ENCODE assay signal across 27 cellular contexts in genomic region chr17:76720211-76720610, GRCh38.
"Had no signal": no experiment of that assay in that cellular context is flagged by ENCODE, and none has a peak within 500 bp of the region (broad histone marks: within the 10 kb centered on the region; RNA-seq: fewer than 3 reads in every experiment).

No MANE protein-coding gene starts in this region.

- DNase-seq: activated CD4-positive, alpha-beta T cell treated with anti-CD3 and anti-CD28 coated beads for 36 hours; activated CD4-positive, CD25-positive, alpha-beta regulatory T cell; activated CD8-positive, alpha-beta T cell treated with anti-CD3 and anti-CD28 coated beads, Interleukin-2, amount 10 ng/mL, durations not matched to agents 7 days and 5 days; activated gamma-delta T cell treated with Interleukin-2 at 50 U/mL for 16 hours; activated naive CD4-positive, alpha-beta T cell treated with anti-CD3 and anti-CD28 coated beads, Interleukin-2, amount 50 U/mL, for 16 hours; endodermal cell; foreskin fibroblast; hypothalamus; immature natural killer cell; kidney; lower lobe of right lung; mesenchymal stem cell; natural killer cell; posterior cingulate gyrus; small intestine; stimulated activated CD4-positive, alpha-beta T cell treated with anti-CD3 and anti-CD28 coated beads, Interleukin-1b, Interleukin-23, amount 100 ng/mL, for 48 hours; stimulated activated CD4-positive, alpha-beta T cell treated with anti-CD3 and anti-CD28 coated beads, Interleukin-4, amount 100 ng/mL, for 4 hours; stimulated activated CD8-positive, alpha-beta memory T cell treated with anti-CD3 and anti-CD28 coated beads, Interleukin-4, amount 100 ng/mL, for 48 hours; stimulated activated naive B cell treated with anti-CD40 and anti-IgM and Interleukin-4, amounts not matched to agents 10 μg/mL and 1 μg/mL and 100 μg/mL, for 72 hours had no signal

- H3K27ac ChIP-seq: breast epithelium, lower lobe of right lung, neural progenitor cell, suprapubic skin, tibial artery had no signal

- H3K4me1 ChIP-seq: neural progenitor cell had no signal

- H3K9me3 ChIP-seq: breast epithelium, lower lobe of right lung, suprapubic skin, tibial artery had no signal

- H3K4me1 Mint-ChIP-seq: endodermal cell had no signal

- H3K9me3 Mint-ChIP-seq: central memory CD8-positive, alpha-beta T cell; dendritic cell treated with granulocyte-macrophage colony-stimulating factor and Interleukin-4, amounts not matched to agents 40 ng/mL and 50 ng/mL, for 4 days; endodermal cell; immature natural killer cell; natural killer cell; neural progenitor cell; stimulated activated naive B cell treated with anti-CD40 and anti-IgM and Interleukin-4, amounts not matched to agents 10 μg/mL and 1 μg/mL and 100 μg/mL, for 72 hours had no signal

- H3K27me3 Mint-ChIP-seq: activated CD4-positive, alpha-beta T cell treated with anti-CD3 and anti-CD28 coated beads for 36 hours; central memory CD8-positive, alpha-beta T cell; dendritic cell treated with granulocyte-macrophage colony-stimulating factor and Interleukin-4, amounts not matched to agents 40 ng/mL and 50 ng/mL, for 4 days; stimulated activated naive B cell treated with anti-CD40 and anti-IgM and Interleukin-4, amounts not matched to agents 10 μg/mL and 1 μg/mL and 100 μg/mL, for 72 hours had no signal

- ATAC-seq: activated CD4-positive, alpha-beta T cell treated with anti-CD3 and anti-CD28 coated beads for 36 hours; activated CD8-positive, alpha-beta T cell treated with anti-CD3 and anti-CD28 coated beads, Interleukin-2, amount 10 ng/mL, durations not matched to agents 7 days and 5 days; esophagus mucosa; lower lobe of right lung; natural killer cell; sciatic nerve; stimulated activated naive B cell treated with anti-CD40 and anti-IgM and Interleukin-4, amounts not matched to agents 10 μg/mL and 1 μg/mL and 100 μg/mL, for 72 hours had no signal

- H3K27ac Mint-ChIP-seq: activated CD4-positive, alpha-beta T cell treated with anti-CD3 and anti-CD28 coated beads for 36 hours; activated CD8-positive, alpha-beta T cell treated with anti-CD3 and anti-CD28 coated beads, Interleukin-2, amount 10 ng/mL, durations not matched to agents 7 days and 5 days; dendritic cell treated with granulocyte-macrophage colony-stimulating factor and Interleukin-4, amounts not matched to agents 40 ng/mL and 50 ng/mL, for 4 days; endodermal cell; neural progenitor cell; stimulated activated naive B cell treated with anti-CD40 and anti-IgM and Interleukin-4, amounts not matched to agents 10 μg/mL and 1 μg/mL and 100 μg/mL, for 72 hours had no signal

- H3K27me3 ChIP-seq: breast epithelium, neural progenitor cell, suprapubic skin, tibial artery had no signal

- H3K36me3 ChIP-seq: neural progenitor cell had no signal

- H3K4me3 ChIP-seq: breast epithelium, lower lobe of right lung, neural progenitor cell, suprapubic skin, tibial artery had no signal

- H3K4me3 Mint-ChIP-seq: activated CD4-positive, alpha-beta T cell treated with anti-CD3 and anti-CD28 coated beads for 36 hours; activated CD8-positive, alpha-beta T cell treated with anti-CD3 and anti-CD28 coated beads, Interleukin-2, amount 10 ng/mL, durations not matched to agents 7 days and 5 days; central memory CD8-positive, alpha-beta T cell; dendritic cell treated with granulocyte-macrophage colony-stimulating factor and Interleukin-4, amounts not matched to agents 40 ng/mL and 50 ng/mL, for 4 days; endodermal cell; immature natural killer cell; natural killer cell; neural progenitor cell; stimulated activated naive B cell treated with anti-CD40 and anti-IgM and Interleukin-4, amounts not matched to agents 10 μg/mL and 1 μg/mL and 100 μg/mL, for 72 hours had no signal
